ENCODE assay signal across 2 cellular contexts in genomic region chr16:2687531-2688308, GRCh38.
TF ChIP-seq lines count a peak whose summit lies in the region.

No MANE protein-coding gene starts in this region.

TF ChIP-seq in SK-N-SH, 30 proteins besides CTCF, POLR2A, EP300 and RAD21 (continued from another document):
- TF ChIP-seq USF2 (IDR thresholded peaks at IDR 0.05; ENCODE audit: borderline replicate concordance, low read depth, low read length) (no peak), NFIC (IDR thresholded peaks at IDR 0.05; ENCODE audit: borderline replicate concordance) (no peak), POLR2AphosphoS5 (IDR thresholded peaks at IDR 0.05; ENCODE audit: low read depth, low read length) (no peak), USF1 (IDR thresholded peaks at IDR 0.05; ENCODE audit: borderline replicate concordance, low read depth) (no peak), GABPA (IDR thresholded peaks at IDR 0.05; ENCODE audit: low read depth) (no peak), RCOR1 (IDR thresholded peaks at IDR 0.05; ENCODE audit: low read length) (no peak), ELF1 (IDR thresholded peaks at IDR 0.05) (no peak), GATA2 (CRISPR knock-in tag; IDR thresholded peaks at IDR 0.05) (no peak), JUND (IDR thresholded peaks at IDR 0.05) (no peak), EZH2phosphoT487 (IDR thresholded peaks at IDR 0.05; ENCODE audit: borderline replicate concordance, low read depth) (no peak)

TF ChIP-seq in SK-N-SH treated with all-trans-retinoic acid at 6 μM for 48 hours, 23 proteins besides CTCF, POLR2A, EP300 and RAD21 (continued from another document):
- TF ChIP-seq GLIS3 (CRISPR knock-in tag; IDR thresholded peaks at IDR 0.05) (no peak), ZNF70 (CRISPR knock-in tag; IDR thresholded peaks at IDR 0.05) (no peak), ESRRG (CRISPR knock-in tag; IDR thresholded peaks at IDR 0.05) (no peak), ZNF8 (CRISPR knock-in tag; IDR thresholded peaks at IDR 0.05) (no peak), RARB (CRISPR knock-in tag; IDR thresholded peaks at IDR 0.05) (no peak)
